1 cellular context compared by ENCODE assay signal in the genomic region with DNA sequence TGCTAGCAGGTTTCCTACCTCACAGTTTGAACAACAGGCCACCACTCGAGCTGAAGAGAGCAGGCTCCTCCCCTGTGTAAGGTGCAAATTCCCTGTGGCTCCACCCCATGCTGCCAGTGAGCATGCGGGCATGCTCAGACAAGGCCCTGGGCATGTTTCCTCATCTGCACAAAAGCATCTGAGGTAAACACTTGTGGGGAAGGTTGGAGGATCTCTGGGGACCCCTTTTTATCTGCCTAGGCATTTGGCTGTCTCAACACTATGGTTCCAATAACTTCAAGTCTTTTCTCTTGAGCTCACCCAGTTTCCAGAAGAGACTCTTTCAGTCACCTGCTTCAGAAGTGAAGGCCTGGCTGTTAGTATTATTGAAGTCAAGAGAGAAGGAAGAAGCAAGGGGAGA.
TF ChIP-seq lines count a peak whose summit lies in the region.

No MANE protein-coding gene starts in this region.

TF ChIP-seq in GM12878, 131 proteins besides CTCF, POLR2A, EP300 and RAD21:
- no peak for TF ChIP-seq MYB (IDR thresholded peaks at IDR 0.05; ENCODE audit: borderline replicate concordance, low read depth, low read length)
- TF ChIP-seq ZNF24 (IDR thresholded peaks at IDR 0.05) = no peak
- TF ChIP-seq, protein P1, sequence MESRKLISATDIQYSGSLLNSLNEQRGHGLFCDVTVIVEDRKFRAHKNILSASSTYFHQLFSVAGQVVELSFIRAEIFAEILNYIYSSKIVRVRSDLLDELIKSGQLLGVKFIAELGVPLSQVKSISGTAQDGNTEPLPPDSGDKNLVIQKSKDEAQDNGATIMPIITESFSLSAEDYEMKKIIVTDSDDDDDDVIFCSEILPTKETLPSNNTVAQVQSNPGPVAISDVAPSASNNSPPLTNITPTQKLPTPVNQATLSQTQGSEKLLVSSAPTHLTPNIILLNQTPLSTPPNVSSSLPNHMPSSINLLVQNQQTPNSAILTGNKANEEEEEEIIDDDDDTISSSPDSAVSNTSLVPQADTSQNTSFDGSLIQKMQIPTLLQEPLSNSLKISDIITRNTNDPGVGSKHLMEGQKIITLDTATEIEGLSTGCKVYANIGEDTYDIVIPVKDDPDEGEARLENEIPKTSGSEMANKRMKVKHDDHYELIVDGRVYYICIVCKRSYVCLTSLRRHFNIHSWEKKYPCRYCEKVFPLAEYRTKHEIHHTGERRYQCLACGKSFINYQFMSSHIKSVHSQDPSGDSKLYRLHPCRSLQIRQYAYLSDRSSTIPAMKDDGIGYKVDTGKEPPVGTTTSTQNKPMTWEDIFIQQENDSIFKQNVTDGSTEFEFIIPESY (IDR thresholded peaks at IDR 0.05) = no peak
- no peak for TF ChIP-seq CBX3 (IDR thresholded peaks at IDR 0.05; ENCODE audit: borderline replicate concordance, low read depth)
- TF ChIP-seq POLR2AphosphoS2 (IDR thresholded peaks at IDR 0.05; ENCODE audit: low read depth, low read length) = no peak
- TF ChIP-seq ZNF217 (IDR thresholded peaks at IDR 0.05) = no peak
- no peak for TF ChIP-seq IKZF1 (conservative IDR thresholded peaks at IDR 0.05)
- no peak for TF ChIP-seq BRCA1 (IDR thresholded peaks at IDR 0.05; ENCODE audit: low read depth, low read length)
- TF ChIP-seq CREB1 (IDR thresholded peaks at IDR 0.05; ENCODE audit: low read depth) = no peak
